ENCODE assay signal across 30 cellular contexts in genomic region chr17:11555530-11555929, GRCh38. TPM values are rescaled to one million over a fixed set of nuclear protein-coding genes. Genes with fewer than 3 reads are reported as not detected.
A peak's percentile ranks its signal among the peaks of the same experiment; 100 is the strongest.
DNase-seq lines count a peak whose midpoint lies in the region; TF ChIP-seq lines count a peak whose summit lies in the region.
"Had no signal": no experiment of that assay in that cellular context is flagged by ENCODE, and none has a peak within 500 bp of the region (broad histone marks: within the 10 kb centered on the region; RNA-seq: fewer than 3 reads in every experiment).

No MANE protein-coding gene starts in this region.

- H3K36me3 ChIP-seq in colonic mucosa (no peaks in the 10 kb centered on the region), esophagus muscularis mucosa (no peaks in the 10 kb centered on the region), transverse colon (no peaks in the 10 kb centered on the region)
- H3K36me3 ChIP-seq: BE2C; BLaER1; BLaER1 treated with 17β-estradiol and CSF1 and Interleukin-3, amounts not matched to agents 10 nM and 100 nM had no signal

- WGBS in esophagus muscularis mucosa, result 89% methylated on average over 6 of the region's 6 CpGs
- 84 to 93% methylated on average over 3 to 6 of the region's 6 CpGs for WGBS in transverse colon (ENCODE audit: low coverage in 1 of 2), 2 donors

- TF ChIP-seq CTCF in colonic mucosa (IDR thresholded peaks at IDR 0.05) (no peak), esophagus muscularis mucosa (IDR thresholded peaks at IDR 0.05) (no peak), transverse colon (IDR thresholded peaks at IDR 0.05) (no peak)

- no peak overlapping the region for H3K27ac ChIP-seq in colonic mucosa
- no peak overlapping the region for H3K27ac ChIP-seq in esophagus muscularis mucosa (replicated peaks in 1 of 4)
- H3K27ac ChIP-seq in transverse colon, result no peak overlapping the region
- H3K27ac ChIP-seq: 22Rv1; A549; BLaER1; BLaER1 treated with 17β-estradiol and CSF1 and Interleukin-3, amounts not matched to agents 10 nM and 100 nM; C4-2B had no signal

- H3K9ac ChIP-seq in colonic mucosa (ENCODE audit: low read depth in 2 of 2, low read length in 2 of 2), result no peak overlapping the region
- H3K9ac ChIP-seq: BLaER1; BLaER1 treated with 17β-estradiol and CSF1 and Interleukin-3, amounts not matched to agents 10 nM and 100 nM had no signal

- no peaks in the 10 kb centered on the region for H3K9me3 ChIP-seq in colonic mucosa
- H3K9me3 ChIP-seq in esophagus muscularis mucosa, result no peaks in the 10 kb centered on the region
- H3K9me3 ChIP-seq in transverse colon, result no peaks in the 10 kb centered on the region
- H3K9me3 ChIP-seq: A549; BE2C; BLaER1; BLaER1 treated with 17β-estradiol and CSF1 and Interleukin-3, amounts not matched to agents 10 nM and 100 nM; Caco-2 had no signal

- TF ChIP-seq EP300 in esophagus muscularis mucosa (IDR thresholded peaks at IDR 0.05) (no peak), transverse colon (IDR thresholded peaks at IDR 0.05; ENCODE audit: low read depth) (no peak)

- DNase-seq in colonic mucosa (peak; percentile 1), esophagus muscularis mucosa (ENCODE audit: extremely low spot score) (peak; percentile 55), transverse colon (no peak), EL (no peak)
- DNase-seq: 8988T; ACHN; AML-193; BE2C; C1 segment of cervical spinal cord; Caco-2; Calu3; CD4-positive, alpha-beta memory T cell; CD4-positive, alpha-beta T cell; CD4-positive, CD25-positive, alpha-beta regulatory T cell; CD8-positive, alpha-beta memory T cell; CD8-positive, alpha-beta T cell; COR-L47; DMS 273 treated with DMSO at 0.1 percent for 48 hours; DMS153; DMS53; DMS79; DMS79 treated with DMSO at 0.1 percent for 48 hours; DND-41 had no signal

- H3K27me3 ChIP-seq in colonic mucosa, result no peaks in the 10 kb centered on the region
- peaks cover 0 to 11% (median 0%) of the 10 kb centered on the region in 4 donors for H3K27me3 ChIP-seq in esophagus muscularis mucosa
- no peaks in the 10 kb centered on the region for H3K27me3 ChIP-seq in transverse colon
- H3K27me3 ChIP-seq: BE2C; BLaER1; BLaER1 treated with 17β-estradiol and CSF1 and Interleukin-3, amounts not matched to agents 10 nM and 100 nM had no signal

- in situ Hi-C loops in transverse colon (cut with MboI; ENCODE audit: low pct_ligation_motif_present in 1 of 4, low pct_unique_long_range_greater_than_20kb in 1 of 4, low sequenced_read_pairs in 3 of 4), result loop anchor here in 1 of 4 donors (10.0 kb wide), 1 partner anchor 59 kb away; no protein-coding TSS in a partner anchor

- H3K4me3 ChIP-seq in colonic mucosa (no peak overlapping the region), esophagus muscularis mucosa (no peak overlapping the region), transverse colon (no peak overlapping the region)
- H3K4me3 ChIP-seq: A549; BLaER1; BLaER1 treated with 17β-estradiol and CSF1 and Interleukin-3, amounts not matched to agents 10 nM and 100 nM had no signal

- no peak for TF ChIP-seq POLR2A in esophagus muscularis mucosa (IDR thresholded peaks at IDR 0.05; ENCODE audit: low read depth)
- TF ChIP-seq POLR2A in transverse colon (IDR thresholded peaks at IDR 0.05), result no peak

- intact Hi-C loops in colonic mucosa (cut with DNase I) (no loop called here), esophagus muscularis mucosa (cut with DNase I) (no loop called here), transverse colon (cut with DNase I; ENCODE audit: low total_unique reads) (no loop called here)

- H3K4me1 ChIP-seq in colonic mucosa (no peaks in the 10 kb centered on the region), esophagus muscularis mucosa (no peaks in the 10 kb centered on the region), transverse colon (no peaks in the 10 kb centered on the region)
- H3K4me1 ChIP-seq: A549, BE2C, Caco-2 had no signal

RNA-seq across cellular contexts. Expression of gene DNAH9, which starts 42.7 kb away (rescaled TPM):
- total RNA-seq in colonic mucosa (under 1 TPM; 0.40 to 0.69 TPM), esophagus muscularis mucosa (under 1 TPM in 2 of 4 donors, not detected in 2; under 0.01 to 0.92 TPM), transverse colon (1 to 10 TPM in 1 of 4 donors, under 1 TPM in 2, not detected in 1; 0.41 to 1.9 (median 0.79) TPM)
- total RNA-seq: A172; B cell; Caco-2; CD4-positive, alpha-beta memory T cell; CD4-positive, alpha-beta T cell; CD4-positive, CD25-positive, alpha-beta regulatory T cell; CD8-positive, alpha-beta memory T cell; CD8-positive, alpha-beta T cell had no signal

Comparison
In these comparisons a context has a peak if more than half of its experiments do, and no peak if none do; other contexts are left out.
1. DNase-seq: peak in colonic mucosa (single experiment) and esophagus muscularis mucosa (single experiment); none in transverse colon (single experiment) and EL (single experiment).